In the genomic region with DNA sequence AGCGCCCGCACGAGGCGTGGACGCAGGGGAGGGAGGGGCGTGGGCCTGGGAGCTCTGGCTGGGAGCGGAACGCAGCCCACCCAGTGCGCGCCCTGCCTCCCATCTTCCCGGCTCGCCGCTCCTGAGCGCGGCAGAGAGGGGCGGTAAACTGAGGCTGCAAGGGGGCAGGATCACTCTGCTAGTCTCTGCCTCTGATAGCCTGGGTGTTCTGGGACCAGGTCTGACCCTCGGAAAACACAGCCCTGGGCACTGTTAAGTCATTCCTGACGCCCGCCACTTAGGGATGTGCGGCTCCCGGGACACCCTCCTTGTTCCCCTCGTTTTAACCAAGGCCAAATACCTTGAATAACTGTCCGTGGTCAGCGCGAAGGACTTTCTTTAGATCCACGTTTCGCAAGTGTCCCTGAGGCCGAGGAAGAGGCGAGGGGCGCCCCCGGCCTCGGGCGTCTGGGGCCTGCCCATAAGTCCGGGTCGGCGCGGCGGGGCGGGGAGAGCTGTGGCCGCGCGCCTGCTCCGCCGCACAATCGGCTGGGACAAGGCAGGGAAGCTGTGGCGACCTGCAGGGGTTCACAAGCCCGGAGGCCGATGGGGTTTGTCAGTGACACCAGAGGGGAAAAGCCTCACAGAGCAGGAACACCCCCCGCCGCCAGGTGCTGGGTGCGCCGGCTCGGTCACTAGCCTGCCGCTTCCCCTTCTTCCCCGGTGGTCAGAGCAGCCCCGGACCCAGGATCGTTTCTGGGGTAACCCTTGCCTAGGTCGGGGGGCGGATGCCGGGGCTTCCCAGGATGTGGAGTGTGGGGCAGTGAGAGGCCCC, we compare ENCODE assay signal across 8 cellular contexts. TPM values are rescaled to one million over a fixed set of nuclear protein-coding genes. Genes with fewer than 3 reads are reported as not detected.
DNase-seq lines count a peak whose midpoint lies in the region; ATAC-seq, FAIRE-seq and TF ChIP-seq lines count a peak whose summit lies in the region.

No MANE protein-coding gene starts in this region.

- H3K27me3 ChIP-seq in NT2/D1 (ENCODE audit: insufficient read depth, insufficient read length) = peaks cover 86% of the 10 kb centered on the region
- H3K27me3 ChIP-seq in neutrophil = peaks cover 100% of the 10 kb centered on the region

- peak overlapping the region; percentile 74 for H3K9ac ChIP-seq in NT2/D1 (ENCODE audit: insufficient read length, low read depth)

- H3K36me3 ChIP-seq in NT2/D1 (ENCODE audit: insufficient read depth, insufficient read length, low read length) = no peaks in the 10 kb centered on the region
- H3K36me3 ChIP-seq in neutrophil = no peaks in the 10 kb centered on the region

- H3K4me3 ChIP-seq in NT2/D1 (ENCODE audit: insufficient read length, low read depth) = peak overlapping the region; percentile 32
- H3K4me3 ChIP-seq in neutrophil (ENCODE audit: low read depth in 1 of 2, low read length in 1 of 2) = peak overlapping the region; percentile 67 to 79

- peaks cover 7% of the 10 kb centered on the region for H3K4me1 ChIP-seq in NT2/D1 (ENCODE audit: insufficient read depth, insufficient read length)
- peaks cover 27 to 32% of the 10 kb centered on the region in 2 experiments for H3K4me1 ChIP-seq in neutrophil (ENCODE audit: control insufficient read depth in 1 of 2, insufficient read depth in 1 of 2, low read depth in 1 of 2, low read length in 1 of 2)

- no peak for TF ChIP-seq CTCF in neutrophil (IDR thresholded peaks at IDR 0.05)

- no peak for ATAC-seq in GM21515 (IDR thresholded peaks at IDR 0.05; ENCODE audit: unreplicated experiment)
- ATAC-seq in GM19023 (IDR thresholded peaks at IDR 0.05; ENCODE audit: unreplicated experiment) = no peak

- no peaks in the 10 kb centered on the region for H3K9me3 ChIP-seq in NT2/D1 (ENCODE audit: insufficient read depth, low read length)
- H3K9me3 ChIP-seq in neutrophil = no peaks in the 10 kb centered on the region

- H3K27ac ChIP-seq in neutrophil = no peak overlapping the region

- FAIRE-seq in GM19239 (lab: Jason Lieb, UNC) = no peak

- peak; percentile 13 for DNase-seq in CD1c-positive myeloid dendritic cell (ENCODE audit: extremely low spot score)
- no peak for DNase-seq in NT2/D1 (ENCODE audit: low read depth, low spot score)
- DNase-seq in dermis blood vessel endothelial cell = peak; percentile 25
- DNase-seq in NCI-H69 (lab: John Stamatoyannopoulos, UW) = no peak
- no peak for DNase-seq in GM19239 (ENCODE audit: insufficient read length, low spot score)

RNA-seq across cellular contexts. Expression of a gene that starts 1.5 kb away (rescaled TPM):
- 0.56 and 0.68 TPM in 2 replicates for total RNA-seq in dermis blood vessel endothelial cell

RNA-seq across cellular contexts. Expression of a gene that starts 18.5 kb away (rescaled TPM):
- total RNA-seq in dermis blood vessel endothelial cell = 0.09 TPM in 1 of 2 replicates, not detected in the other

RNA-seq across cellular contexts. Expression of a gene that starts 48.9 kb away (rescaled TPM):
- 35.9 and 68.0 TPM in 2 replicates for total RNA-seq in dermis blood vessel endothelial cell

Comparison
In these comparisons a context has a peak if more than half of its experiments do, and no peak if none do; other contexts are left out.
1. DNase-seq: peak in CD1c-positive myeloid dendritic cell (single experiment) and dermis blood vessel endothelial cell (single experiment); none in NT2/D1 (single experiment), NCI-H69 (single experiment) and GM19239 (single experiment).